In the genomic region with DNA sequence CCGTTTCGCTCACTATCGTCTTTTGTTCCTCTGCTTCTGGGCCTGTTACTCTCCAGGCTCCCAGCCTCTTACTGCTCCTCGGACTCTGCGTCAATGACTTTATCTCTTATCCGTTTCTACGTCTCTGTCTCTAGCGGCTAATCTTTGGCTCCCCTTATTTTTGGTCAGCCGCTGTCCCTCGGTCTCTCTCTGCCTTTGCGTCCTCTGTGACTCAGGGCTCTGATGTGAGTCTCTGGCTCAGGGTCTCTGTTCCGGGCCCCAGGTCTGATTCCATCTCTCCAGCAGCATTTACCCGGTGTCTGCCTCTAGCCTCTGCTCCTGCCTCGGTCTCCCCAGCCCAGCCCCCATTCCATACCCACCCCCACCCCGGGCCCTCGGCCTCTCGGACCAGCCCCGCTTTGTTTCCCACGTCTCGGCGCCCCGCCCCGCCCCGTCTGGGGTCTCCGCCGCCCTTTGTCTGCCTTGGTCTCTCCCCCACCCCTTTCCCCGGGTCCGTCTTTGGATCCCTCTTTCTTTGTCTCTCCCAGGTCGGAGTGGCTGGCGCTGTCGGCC, we compare ENCODE assay signal across 9 cellular contexts. TPM values are rescaled to one million over a fixed set of nuclear protein-coding genes. Genes with fewer than 3 reads are reported as not detected.
DNase-seq lines count a peak whose midpoint lies in the region; ATAC-seq and TF ChIP-seq lines count a peak whose summit lies in the region.
"Had no signal": no experiment of that assay in that cellular context is flagged by ENCODE, and none has a peak within 500 bp of the region (broad histone marks: within the 10 kb centered on the region; RNA-seq: fewer than 3 reads in every experiment).

No MANE protein-coding gene starts in this region.

- H3K9me3 ChIP-seq in HAP-1 (no peaks in the 10 kb centered on the region), ascending aorta (no peaks in the 10 kb centered on the region), stomach (no peaks in the 10 kb centered on the region)

- peak; percentile 33 for DNase-seq in A172 (ENCODE audit: low spot score)
- DNase-seq in HAP-1 (ENCODE audit: low spot score in 2 of 2): no peak
- no peak for DNase-seq in ascending aorta (ENCODE audit: low spot score in 2 of 2)
- peak; percentile 68 for DNase-seq in iPS-NIHi7 (ENCODE audit: extremely low spot score)
- DNase-seq in stomach: no peak
- DNase-seq in NCI-H524 (lab: John Stamatoyannopoulos, UW): no peak

- in situ Hi-C loops in HAP-1 (cut with MboI; ENCODE audit: low sequenced_read_pairs): loop anchor here (25.0 kb wide), 2 partner anchors 307 to 518 kb away; a partner anchor contains a TSS

- H3K4me1 ChIP-seq in HAP-1: peaks cover 10% of the 10 kb centered on the region
- peaks cover 9 to 14% of the 10 kb centered on the region in 2 donors for H3K4me1 ChIP-seq in ascending aorta
- peaks cover 14 to 51% (median 28%) of the 10 kb centered on the region in 4 donors for H3K4me1 ChIP-seq in stomach

- no peak for TF ChIP-seq POLR2A in stomach (IDR thresholded peaks at IDR 0.05)

- 4 to 8% (median 6%) methylated on average over 29 to 31 of the region's 31 CpGs for WGBS in stomach, 5 donors

- TF ChIP-seq CTCF in ascending aorta (IDR thresholded peaks at IDR 0.05) (no peak), stomach (IDR thresholded peaks at IDR 0.05) (no peak)

- H3K27me3 ChIP-seq in HAP-1 (ENCODE audit: low read depth): no peaks in the 10 kb centered on the region
- no peaks in the 10 kb centered on the region for H3K27me3 ChIP-seq in ascending aorta
- no peaks in the 10 kb centered on the region for H3K27me3 ChIP-seq in stomach

- intact Hi-C loops in ascending aorta (cut with DNase I): loop anchor here (1.0 to 2.0 kb wide), 4 partner anchors 13 to 50 kb away; a partner anchor contains a TSS
- intact Hi-C loops in stomach (cut with DNase I; ENCODE audit: low total_unique reads): no loop called here

- TF ChIP-seq EP300 in stomach (IDR thresholded peaks at IDR 0.05): no peak

- H3K36me3 ChIP-seq in HAP-1 (replicated peaks): peaks cover 18% of the 10 kb centered on the region
- H3K36me3 ChIP-seq in ascending aorta: peaks cover 10 to 14% of the 10 kb centered on the region in 2 donors
- H3K36me3 ChIP-seq in stomach: peaks cover 11 to 21% (median 18%) of the 10 kb centered on the region in 4 donors

- ATAC-seq in HG03432 (IDR thresholded peaks at IDR 0.05; ENCODE audit: unreplicated experiment): no peak
- no peak for ATAC-seq in HG02981 (IDR thresholded peaks at IDR 0.05; ENCODE audit: unreplicated experiment)

- H3K4me3 ChIP-seq in HAP-1 (peak overlapping the region; percentile 88), ascending aorta (peak overlapping the region; percentile 92 to 98), stomach (peak overlapping the region; percentile 81 to 96 (median 89))

- H3K27ac ChIP-seq in ascending aorta: peak overlapping the region; percentile 81 to 85
- peak overlapping the region; percentile 71 to 89 (median 83) for H3K27ac ChIP-seq in stomach

RNA-seq across cellular contexts. Expression of a gene that starts 0.5 kb away (rescaled TPM):
- 19.1 and 20.7 TPM in 2 replicates for total RNA-seq in A172 (2014; rRNA removed; shearing (Covaris generic))
- 25.1 TPM for total RNA-seq in ascending aorta
- 10 to 100 TPM in 1 of 5 donors, 1 to 10 TPM in 4; 4.0 to 33.6 (median 5.4) TPM for total RNA-seq in stomach
- 1 to 10 TPM; 3.9 to 5.5 (median 4.6) TPM for polyA plus RNA-seq in stomach

RNA-seq across cellular contexts. Expression of a gene that starts 12.3 kb away (rescaled TPM):
- not detected in 2 replicates for total RNA-seq in A172 (2014; rRNA removed; shearing (Covaris generic))
- total RNA-seq in ascending aorta (not detected), stomach (1 to 10 TPM in 3 of 5 donors, under 1 TPM in 1, not detected in 1; 0.72 to 6.2 (median 3.9) TPM)
- polyA plus RNA-seq in stomach: 10 to 100 TPM in 1 of 3 donors, 1 to 10 TPM in 2; 5.2 to 10.5 (median 7.0) TPM

RNA-seq across cellular contexts. Expression of a gene that starts 12.7 kb away (rescaled TPM):
- 19.2 and 27.4 TPM in 2 replicates for total RNA-seq in A172 (2014; rRNA removed; shearing (Covaris generic))
- total RNA-seq in ascending aorta: 49.6 TPM
- 10 to 100 TPM in 2 of 5 donors, 1 to 10 TPM in 3; 1.2 to 28.7 (median 6.7) TPM for total RNA-seq in stomach
- polyA plus RNA-seq in stomach: 10 to 100 TPM in 1 of 3 donors, 1 to 10 TPM in 2; 3.4 to 11.0 (median 6.5) TPM

RNA-seq across cellular contexts. Expression of a gene that starts 20.1 kb away (rescaled TPM):
- not detected in 2 replicates for total RNA-seq in A172 (2014; rRNA removed; shearing (Covaris generic))
- total RNA-seq in ascending aorta: not detected
- not detected for total RNA-seq in stomach
- 1 to 10 TPM in 2 of 3 donors, not detected in 1; 1.6 to 4.7 TPM for polyA plus RNA-seq in stomach
- total RNA-seq: renal cortical epithelial cell had no signal

RNA-seq across cellular contexts. Expression of a gene that starts 24.4 kb away (rescaled TPM):
- total RNA-seq in A172 (2014; rRNA removed; shearing (Covaris generic)): 47.0 and 55.6 TPM in 2 replicates
- 20.9 TPM for total RNA-seq in ascending aorta
- 10 to 100 TPM; 25.1 to 89.2 (median 33.2) TPM for total RNA-seq in stomach
- 10 to 100 TPM; 20.5 to 25.0 (median 22.0) TPM for polyA plus RNA-seq in stomach

Comparison
In these comparisons a context has a peak if more than half of its experiments do, and no peak if none do; other contexts are left out.
1. DNase-seq: peak in A172 (single experiment) and iPS-NIHi7 (single experiment); none in HAP-1 (0 of 2), ascending aorta (0 of 2), stomach (single experiment) and NCI-H524 (0 of 2).
2. Peak in every context shown above with its lines, with median percentiles within 50 percentile points of each other: H3K4me3 ChIP-seq.